ENCODE assay signal across 25 cellular contexts in the genomic region with DNA sequence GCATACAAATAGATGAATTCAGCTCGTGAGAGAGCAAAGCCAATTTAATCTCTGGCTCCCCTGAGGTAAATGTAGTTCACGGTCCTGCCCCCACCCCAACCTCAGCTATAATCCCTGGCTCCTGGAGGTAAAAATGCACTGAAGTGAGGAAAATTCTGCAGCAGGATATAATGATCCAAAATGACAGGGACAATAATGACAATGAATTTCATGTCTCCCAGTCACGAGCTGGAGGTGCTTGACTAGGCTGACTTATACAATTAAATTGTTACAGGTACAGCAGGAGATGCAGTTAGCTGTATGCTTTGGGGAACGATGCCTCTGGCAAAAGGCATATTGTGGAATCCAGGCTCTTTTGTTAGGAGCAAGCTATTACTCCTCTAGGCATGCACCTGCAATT.
"Had no signal": no experiment of that assay in that cellular context is flagged by ENCODE, and none has a peak within 500 bp of the region (broad histone marks: within the 10 kb centered on the region; RNA-seq: fewer than 3 reads in every experiment).

No MANE protein-coding gene starts in this region.

- H3K4me3 Mint-ChIP-seq: activated B cell treated with CpG ODN at 0.5 μM for 24 hours; activated CD4-positive, alpha-beta T cell treated with anti-CD3 and anti-CD28 coated beads, Interleukin-2, amount 10 ng/mL, durations not matched to agents 24 days and 14 days; activated CD8-positive, alpha-beta memory T cell treated with anti-CD3 and anti-CD28 coated beads, Interleukin-2, amount 10 ng/mL, durations not matched to agents 7 days and 5 days; activated naive CD4-positive, alpha-beta T cell treated with anti-CD3 and anti-CD28 coated beads, Interleukin-2, amount 50 U/mL, for 24 hours; activated T-cell treated with anti-CD3 and anti-CD28 coated beads, Interleukin-2, amount 50 U/mL, for 24 hours; activated T-helper 1 cell treated with anti-CD3 and anti-CD28 coated beads, Interleukin-12 subunit alpha, Interleukin-12 subunit beta, Interleukin-2, Interleukin-4 antibody, amounts not matched to agents 30 ng/mL and 10 ng/mL and 1 ng/mL, durations not matched to agents 14 hours and 24 hours and 36 hours had no signal

- H3K36me3 ChIP-seq: breast epithelium had no signal

- H3K27me3 Mint-ChIP-seq: activated B cell treated with CpG ODN at 0.5 μM for 24 hours; activated CD4-positive, alpha-beta T cell treated with anti-CD3 and anti-CD28 coated beads, Interleukin-2, amount 10 ng/mL, durations not matched to agents 24 days and 14 days; activated CD8-positive, alpha-beta memory T cell treated with anti-CD3 and anti-CD28 coated beads, Interleukin-2, amount 10 ng/mL, durations not matched to agents 7 days and 5 days; activated naive CD4-positive, alpha-beta T cell treated with anti-CD3 and anti-CD28 coated beads, Interleukin-2, amount 50 U/mL, for 24 hours; activated T-cell treated with anti-CD3 and anti-CD28 coated beads, Interleukin-2, amount 50 U/mL, for 24 hours had no signal

- H3K9me3 ChIP-seq: Peyer's patch, SJSA1 had no signal

- H3K4me1 Mint-ChIP-seq: activated B cell treated with CpG ODN at 0.5 μM for 24 hours; activated CD4-positive, alpha-beta T cell treated with anti-CD3 and anti-CD28 coated beads, Interleukin-2, amount 10 ng/mL, durations not matched to agents 24 days and 14 days; activated CD8-positive, alpha-beta memory T cell treated with anti-CD3 and anti-CD28 coated beads, Interleukin-2, amount 10 ng/mL, durations not matched to agents 7 days and 5 days; activated naive CD4-positive, alpha-beta T cell treated with anti-CD3 and anti-CD28 coated beads, Interleukin-2, amount 50 U/mL, for 24 hours had no signal

- H3K27ac Mint-ChIP-seq: activated B cell treated with CpG ODN at 0.5 μM for 24 hours; activated CD4-positive, alpha-beta T cell treated with anti-CD3 and anti-CD28 coated beads, Interleukin-2, amount 10 ng/mL, durations not matched to agents 24 days and 14 days; activated CD8-positive, alpha-beta memory T cell treated with anti-CD3 and anti-CD28 coated beads, Interleukin-2, amount 10 ng/mL, durations not matched to agents 7 days and 5 days; activated naive CD4-positive, alpha-beta T cell treated with anti-CD3 and anti-CD28 coated beads, Interleukin-2, amount 50 U/mL, for 24 hours; activated T-cell treated with anti-CD3 and anti-CD28 coated beads, Interleukin-2, amount 50 U/mL, for 24 hours; activated T-helper 1 cell treated with anti-CD3 and anti-CD28 coated beads, Interleukin-12 subunit alpha, Interleukin-12 subunit beta, Interleukin-2, Interleukin-4 antibody, amounts not matched to agents 30 ng/mL and 10 ng/mL and 1 ng/mL, durations not matched to agents 14 hours and 24 hours and 36 hours had no signal

- H3K4me3 ChIP-seq: breast epithelium, K562, Peyer's patch, SJSA1 had no signal

- H3K9me3 Mint-ChIP-seq: activated CD4-positive, alpha-beta T cell treated with anti-CD3 and anti-CD28 coated beads, Interleukin-2, amount 10 ng/mL, durations not matched to agents 24 days and 14 days; activated naive CD4-positive, alpha-beta T cell treated with anti-CD3 and anti-CD28 coated beads, Interleukin-2, amount 50 U/mL, for 24 hours; activated T-cell treated with anti-CD3 and anti-CD28 coated beads, Interleukin-2, amount 50 U/mL, for 24 hours; activated T-helper 1 cell treated with anti-CD3 and anti-CD28 coated beads, Interleukin-12 subunit alpha, Interleukin-12 subunit beta, Interleukin-2, Interleukin-4 antibody, amounts not matched to agents 30 ng/mL and 10 ng/mL and 1 ng/mL, durations not matched to agents 14 hours and 24 hours and 36 hours had no signal

- H3K4me1 ChIP-seq: breast epithelium, Peyer's patch, SJSA1 had no signal

- ATAC-seq: activated CD8-positive, alpha-beta memory T cell treated with anti-CD3 and anti-CD28 coated beads, Interleukin-2, amount 10 ng/mL, durations not matched to agents 7 days and 5 days; SK-N-SH treated with all-trans-retinoic acid at 6 μM for 48 hours had no signal

- H3K27me3 ChIP-seq: breast epithelium, Peyer's patch, SJSA1 had no signal

- H3K27ac ChIP-seq: breast epithelium, Peyer's patch, RWPE1, SJSA1 had no signal

- DNase-seq: activated B cell treated with CpG ODN at 0.5 μM for 24 hours; activated CD4-positive, alpha-beta T cell treated with anti-CD3 and anti-CD28 coated beads for 1 hour; activated CD4-positive, alpha-beta T cell treated with anti-CD3 and anti-CD28 coated beads, Interleukin-2, amount 10 ng/mL, durations not matched to agents 24 days and 14 days; activated CD4-positive, alpha-beta T cell treated with anti-CD3 and anti-CD28 coated beads, Interleukin-2, amount 50 U/mL, for 48 hours; activated CD8-positive, alpha-beta memory T cell treated with anti-CD3 and anti-CD28 coated beads, Interleukin-2, amount 10 ng/mL, durations not matched to agents 7 days and 5 days; activated effector memory CD4-positive, alpha-beta T cell treated with Interleukin-2 at 50 U/mL for 16 hours; activated naive CD4-positive, alpha-beta T cell; activated T-cell treated with anti-CD3 and anti-CD28 coated beads, Interleukin-2, amount 50 U/mL, for 24 hours; aorta; caudate nucleus; Karpas-422; MM.1S; NCI-H187; NCI-H226; NCI-H526; Peyer's patch; SHP77; SW 1271 had no signal
